Comparison of ENCODE assay signal across 1 cellular context in genomic region chr10:31136386-31136785, GRCh38.
TF ChIP-seq lines count a peak whose summit lies in the region.

No MANE protein-coding gene starts in this region.

TF ChIP-seq in HepG2, 621 proteins besides CTCF, POLR2A, EP300 and RAD21 (continued from another document):
- TF ChIP-seq MTA1 (CRISPR knock-in tag; IDR thresholded peaks at IDR 0.05; ENCODE audit: borderline replicate concordance) = no peak
- peak; percentile 69 for TF ChIP-seq ZKSCAN1 (IDR thresholded peaks at IDR 0.05; ENCODE audit: low read length)
